In genomic region chr10:11631291-11631690, GRCh38 we compare ENCODE assay signal across 22 cellular contexts.
"Had no signal": no experiment of that assay in that cellular context is flagged by ENCODE, and none has a peak within 500 bp of the region (broad histone marks: within the 10 kb centered on the region; RNA-seq: fewer than 3 reads in every experiment).

No MANE protein-coding gene starts in this region.

- ATAC-seq: foreskin keratinocyte; left cardiac atrium; lower lobe of right lung; naive thymus-derived CD4-positive, alpha-beta T cell; psoas muscle; upper lobe of right lung had no signal

- H3K36me3 Mint-ChIP-seq: naive thymus-derived CD4-positive, alpha-beta T cell; stimulated activated naive B cell treated with anti-CD40 and anti-IgM and Interleukin-4, amounts not matched to agents 10 μg/mL and 1 μg/mL and 100 μg/mL, for 72 hours had no signal

- H3K36me3 ChIP-seq: esophagus squamous epithelium, left ventricle myocardium inferior, lower lobe of right lung, right lobe of liver, tibial nerve, upper lobe of right lung, vagina had no signal

- DNase-seq: dermis blood vessel endothelial cell; esophagus squamous epithelium; foreskin keratinocyte; kidney; left cardiac atrium; left ventricle myocardium inferior; lower lobe of right lung; mesenchymal stem cell; naive thymus-derived CD4-positive, alpha-beta T cell; nephron progenitor cell; psoas muscle; retina; right lobe of liver; stimulated activated CD4-positive, alpha-beta T cell treated with anti-CD3 and anti-CD28 coated beads, Interleukin-15, amount 100 ng/mL, for 24 hours; stimulated activated CD4-positive, alpha-beta T cell treated with anti-CD3 and anti-CD28 coated beads, Interleukin-1b, Interleukin-23, amount 100 ng/mL, for 48 hours; stimulated activated CD4-positive, alpha-beta T cell treated with anti-CD3 and anti-CD28 coated beads, Interleukin-4, amount 100 ng/mL, for 24 hours; stimulated activated naive B cell treated with anti-CD40 and anti-IgM and Interleukin-4, amounts not matched to agents 10 μg/mL and 1 μg/mL and 100 μg/mL, for 72 hours; stimulated activated naive CD8-positive, alpha-beta T cell treated with anti-CD3 and anti-CD28 coated beads, Interleukin-15, amount 100 ng/mL, for 72 hours; testis; upper lobe of right lung had no signal

- H3K4me3 Mint-ChIP-seq: nephron progenitor cell; stimulated activated naive B cell treated with anti-CD40 and anti-IgM and Interleukin-4, amounts not matched to agents 10 μg/mL and 1 μg/mL and 100 μg/mL, for 72 hours had no signal

- H3K4me3 ChIP-seq: esophagus squamous epithelium, left ventricle myocardium inferior, lower lobe of right lung, psoas muscle, testis, tibial nerve, upper lobe of right lung, vagina had no signal

- H3K9me3 ChIP-seq: esophagus squamous epithelium, left ventricle myocardium inferior, lower lobe of right lung, psoas muscle, right lobe of liver, testis, tibial nerve, upper lobe of right lung, vagina had no signal

- H3K27me3 Mint-ChIP-seq: stimulated activated naive B cell treated with anti-CD40 and anti-IgM and Interleukin-4, amounts not matched to agents 10 μg/mL and 1 μg/mL and 100 μg/mL, for 72 hours had no signal

- H3K27ac ChIP-seq: esophagus squamous epithelium, foreskin keratinocyte, left ventricle myocardium inferior, lower lobe of right lung, psoas muscle, testis, upper lobe of right lung, vagina had no signal

- H3K4me1 ChIP-seq: esophagus squamous epithelium, foreskin keratinocyte, left ventricle myocardium inferior, lower lobe of right lung, psoas muscle, right lobe of liver, testis, tibial nerve, upper lobe of right lung, vagina had no signal

- H3K27ac Mint-ChIP-seq: nephron progenitor cell; stimulated activated naive CD8-positive, alpha-beta T cell treated with anti-CD3 and anti-CD28 coated beads, Interleukin-15, amount 100 ng/mL, for 72 hours had no signal

- H3K27me3 ChIP-seq: esophagus squamous epithelium, foreskin keratinocyte, right lobe of liver, testis, tibial nerve, upper lobe of right lung, vagina had no signal

- H3K9me3 Mint-ChIP-seq: nephron progenitor cell; stimulated activated naive B cell treated with anti-CD40 and anti-IgM and Interleukin-4, amounts not matched to agents 10 μg/mL and 1 μg/mL and 100 μg/mL, for 72 hours; stimulated activated naive CD8-positive, alpha-beta T cell treated with anti-CD3 and anti-CD28 coated beads, Interleukin-15, amount 100 ng/mL, for 72 hours had no signal
